Comparison of ENCODE assay signal across 1 cellular context in the genomic region with DNA sequence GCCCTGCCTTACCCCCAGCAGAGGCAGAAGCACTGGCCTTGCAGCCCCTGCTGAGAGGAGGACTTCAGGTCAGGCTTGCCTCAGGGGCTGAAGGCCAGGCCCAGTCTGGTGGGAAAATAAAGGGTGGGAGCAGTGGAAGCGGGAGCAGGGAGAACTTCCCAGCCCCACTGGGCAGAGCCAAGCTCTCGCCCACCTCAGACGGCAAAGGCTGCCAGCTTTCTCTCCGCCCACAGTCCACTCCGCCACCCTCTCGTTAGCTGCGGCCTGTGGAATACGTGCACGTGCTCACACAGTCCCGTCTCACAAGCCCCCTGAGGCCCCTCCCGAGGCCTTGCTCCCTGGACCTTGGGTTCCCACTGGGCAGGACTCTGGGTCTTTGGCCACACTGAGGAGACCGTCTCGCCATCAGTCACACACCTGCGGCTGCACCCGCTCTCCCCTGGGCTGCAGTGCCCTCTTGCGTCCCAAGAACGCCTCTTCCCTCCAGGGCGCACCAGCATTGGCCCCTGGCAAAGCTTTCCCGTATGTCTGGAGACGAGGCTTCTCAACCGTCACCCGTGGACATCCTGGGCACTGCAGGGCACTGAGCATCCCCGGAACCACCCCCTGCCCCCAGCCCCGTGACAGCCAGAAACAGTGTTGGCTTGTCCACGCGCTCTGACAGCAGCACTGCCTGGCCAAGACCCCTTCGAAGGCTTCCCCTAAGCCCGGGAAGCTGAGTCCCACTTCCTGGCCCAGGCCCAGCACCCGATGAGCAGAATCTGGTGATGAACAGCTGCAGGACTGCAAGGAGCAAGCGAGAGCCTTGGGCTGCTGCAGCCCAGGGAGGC.
TF ChIP-seq lines count a peak whose summit lies in the region.

No MANE protein-coding gene starts in this region.

TF ChIP-seq in HepG2, 621 proteins besides CTCF, POLR2A, EP300 and RAD21 (continued from another document and continues in another):
- TF ChIP-seq ZNF780A (CRISPR knock-in tag; IDR thresholded peaks at IDR 0.05), result no peak
- TF ChIP-seq SIX4 (CRISPR knock-in tag; IDR thresholded peaks at IDR 0.05), result 0 out of 2 replicates have a peak, but pooled peaks have one; percentile 21
- TF ChIP-seq HNRNPLL (IDR thresholded peaks at IDR 0.05; ENCODE audit: low read depth, low read length, poor library complexity, severe bottlenecking), result no peak
- no peak for TF ChIP-seq ZNF160 (CRISPR knock-in tag; IDR thresholded peaks at IDR 0.05)
- TF ChIP-seq MAFF (IDR thresholded peaks at IDR 0.05; ENCODE audit: low read depth, low read length), result no peak
- TF ChIP-seq ZNF230 (CRISPR knock-in tag; IDR thresholded peaks at IDR 0.05), result 0 out of 2 replicates have a peak, but pooled peaks have one; percentile 88
- peak; percentile 52 for TF ChIP-seq ZNF407 (CRISPR knock-in tag; IDR thresholded peaks at IDR 0.05; ENCODE audit: not compliant biosample characterization)
- no peak for TF ChIP-seq ZNF264 (CRISPR knock-in tag; IDR thresholded peaks at IDR 0.05)
- no peak for TF ChIP-seq ZNF10 (CRISPR knock-in tag; IDR thresholded peaks at IDR 0.05; ENCODE audit: borderline replicate concordance, low read depth)
- no peak for TF ChIP-seq BATF2 (CRISPR knock-in tag; IDR thresholded peaks at IDR 0.05)
- TF ChIP-seq SP2 (CRISPR knock-in tag; IDR thresholded peaks at IDR 0.05), result no peak
- TF ChIP-seq MATR3 (CRISPR knock-in tag; IDR thresholded peaks at IDR 0.05), result no peak
- TF ChIP-seq U2AF1 (optimal IDR thresholded peaks at IDR 0.05; ENCODE audit: low read depth, low read length), result no peak
- TF ChIP-seq HIC2 (CRISPR knock-in tag; IDR thresholded peaks at IDR 0.05; ENCODE audit: low read depth), result peak; percentile 96; the same call in 1 of the 2 replicates
- TF ChIP-seq ZNF317 (CRISPR knock-in tag; IDR thresholded peaks at IDR 0.05), result peak; percentile 66; the same call in 1 of the 2 replicates
- TF ChIP-seq FOXO4 (CRISPR knock-in tag; conservative IDR thresholded peaks at IDR 0.05), result no peak
- TF ChIP-seq GPN1 (CRISPR knock-in tag; IDR thresholded peaks at IDR 0.05; ENCODE audit: borderline replicate concordance), result no peak
- no peak for TF ChIP-seq ZNF136 (CRISPR knock-in tag; IDR thresholded peaks at IDR 0.05; ENCODE audit: low read depth)
- TF ChIP-seq ZNF761 (CRISPR knock-in tag; conservative IDR thresholded peaks at IDR 0.05), result 0 out of 2 replicates have a peak, but pooled peaks have one; percentile 44
- peak; percentile 92 for TF ChIP-seq ESRRA (CRISPR knock-in tag; IDR thresholded peaks at IDR 0.05; ENCODE audit: low read depth)
- peak; percentile 70 for TF ChIP-seq KLF11 (CRISPR knock-in tag; IDR thresholded peaks at IDR 0.05)
- peak; percentile 87 for TF ChIP-seq TBX2 (CRISPR knock-in tag; IDR thresholded peaks at IDR 0.05; ENCODE audit: borderline replicate concordance)
- no peak for TF ChIP-seq NPAS2 (CRISPR knock-in tag; IDR thresholded peaks at IDR 0.05; ENCODE audit: borderline replicate concordance)
- peak; percentile 77 for TF ChIP-seq KMT2B (CRISPR knock-in tag; IDR thresholded peaks at IDR 0.05)
- peak; percentile 79; the same call in 1 of the 2 replicates for TF ChIP-seq NFKB2 (CRISPR knock-in tag; IDR thresholded peaks at IDR 0.05; ENCODE audit: borderline replicate concordance)
- peak; percentile 67; the same call in 1 of the 2 replicates for TF ChIP-seq PHF20 (CRISPR knock-in tag; IDR thresholded peaks at IDR 0.05)
- TF ChIP-seq ZNF556 (CRISPR knock-in tag; IDR thresholded peaks at IDR 0.05; ENCODE audit: borderline replicate concordance), result peak; percentile 83; the same call in 1 of the 2 replicates
- peak; percentile 50; the same call in 1 of the 2 replicates for TF ChIP-seq ZBTB3 (CRISPR knock-in tag; IDR thresholded peaks at IDR 0.05; ENCODE audit: borderline replicate concordance, low read depth)
- no peak for TF ChIP-seq ZNF572 (CRISPR knock-in tag; IDR thresholded peaks at IDR 0.05)
- TF ChIP-seq RFX5 (IDR thresholded peaks at IDR 0.05; ENCODE audit: low read depth, low read length), result no peak
- TF ChIP-seq HOXA5 (CRISPR knock-in tag; IDR thresholded peaks at IDR 0.05), result no peak; the same call in 1 of the 2 replicates
- TF ChIP-seq, protein P1, sequence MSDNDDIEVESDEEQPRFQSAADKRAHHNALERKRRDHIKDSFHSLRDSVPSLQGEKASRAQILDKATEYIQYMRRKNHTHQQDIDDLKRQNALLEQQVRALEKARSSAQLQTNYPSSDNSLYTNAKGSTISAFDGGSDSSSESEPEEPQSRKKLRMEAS (IDR thresholded peaks at IDR 0.05), result peak; percentile 97
- no peak for TF ChIP-seq PLRG1 (conservative IDR thresholded peaks at IDR 0.05)
- no peak for TF ChIP-seq ZNF567 (CRISPR knock-in tag; IDR thresholded peaks at IDR 0.05; ENCODE audit: borderline replicate concordance)
- TF ChIP-seq MYC (CRISPR knock-in tag; IDR thresholded peaks at IDR 0.05; ENCODE audit: borderline replicate concordance), result peak; percentile 93
- TF ChIP-seq, protein P2, sequence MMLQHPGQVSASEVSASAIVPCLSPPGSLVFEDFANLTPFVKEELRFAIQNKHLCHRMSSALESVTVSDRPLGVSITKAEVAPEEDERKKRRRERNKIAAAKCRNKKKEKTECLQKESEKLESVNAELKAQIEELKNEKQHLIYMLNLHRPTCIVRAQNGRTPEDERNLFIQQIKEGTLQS (CRISPR knock-in tag; IDR thresholded peaks at IDR 0.05), result no peak
- peak; percentile 74; the same call in 1 of the 2 replicates for TF ChIP-seq ZNF670 (CRISPR knock-in tag; IDR thresholded peaks at IDR 0.05; ENCODE audit: borderline replicate concordance)
- no peak for TF ChIP-seq SMAD3 (CRISPR knock-in tag; IDR thresholded peaks at IDR 0.05)
- TF ChIP-seq, protein P3, sequence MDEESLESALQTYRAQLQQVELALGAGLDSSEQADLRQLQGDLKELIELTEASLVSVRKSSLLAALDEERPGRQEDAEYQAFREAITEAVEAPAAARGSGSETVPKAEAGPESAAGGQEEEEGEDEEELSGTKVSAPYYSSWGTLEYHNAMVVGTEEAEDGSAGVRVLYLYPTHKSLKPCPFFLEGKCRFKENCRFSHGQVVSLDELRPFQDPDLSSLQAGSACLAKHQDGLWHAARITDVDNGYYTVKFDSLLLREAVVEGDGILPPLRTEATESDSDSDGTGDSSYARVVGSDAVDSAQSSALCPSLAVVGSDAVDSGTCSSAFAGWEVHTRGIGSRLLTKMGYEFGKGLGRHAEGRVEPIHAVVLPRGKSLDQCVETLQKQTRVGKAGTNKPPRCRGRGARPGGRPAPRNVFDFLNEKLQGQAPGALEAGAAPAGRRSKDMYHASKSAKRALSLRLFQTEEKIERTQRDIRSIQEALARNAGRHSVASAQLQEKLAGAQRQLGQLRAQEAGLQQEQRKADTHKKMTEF (CRISPR knock-in tag; IDR thresholded peaks at IDR 0.05), result peak; percentile 58; the same call in 1 of the 2 replicates
- TF ChIP-seq TOE1 (CRISPR knock-in tag; IDR thresholded peaks at IDR 0.05), result no peak
- peak; percentile 94 for TF ChIP-seq HDAC1 (CRISPR knock-in tag; IDR thresholded peaks at IDR 0.05)
- no peak for TF ChIP-seq ZBTB42 (CRISPR knock-in tag; IDR thresholded peaks at IDR 0.05)
- TF ChIP-seq ZBTB38 (CRISPR knock-in tag; IDR thresholded peaks at IDR 0.05), result peak; percentile 92
- peak; percentile 55; the same call in 1 of the 2 replicates for TF ChIP-seq POLR2AphosphoS5 (IDR thresholded peaks at IDR 0.05; ENCODE audit: low read depth, low read length)
- no peak for TF ChIP-seq ZNF335 (CRISPR knock-in tag; IDR thresholded peaks at IDR 0.05)
- TF ChIP-seq, protein P4, sequence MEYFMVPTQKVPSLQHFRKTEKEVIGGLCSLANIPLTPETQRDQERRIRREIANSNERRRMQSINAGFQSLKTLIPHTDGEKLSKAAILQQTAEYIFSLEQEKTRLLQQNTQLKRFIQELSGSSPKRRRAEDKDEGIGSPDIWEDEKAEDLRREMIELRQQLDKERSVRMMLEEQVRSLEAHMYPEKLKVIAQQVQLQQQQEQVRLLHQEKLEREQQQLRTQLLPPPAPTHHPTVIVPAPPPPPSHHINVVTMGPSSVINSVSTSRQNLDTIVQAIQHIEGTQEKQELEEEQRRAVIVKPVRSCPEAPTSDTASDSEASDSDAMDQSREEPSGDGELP (IDR thresholded peaks at IDR 0.05; ENCODE audit: borderline replicate concordance, low read depth), result peak; percentile 55; the same call in 1 of the 2 replicates
- TF ChIP-seq ZNF224 (CRISPR knock-in tag; IDR thresholded peaks at IDR 0.05), result no peak
- no peak for TF ChIP-seq ATRX (CRISPR knock-in tag; IDR thresholded peaks at IDR 0.05; ENCODE audit: borderline replicate concordance)
- TF ChIP-seq KAT2B (IDR thresholded peaks at IDR 0.05; ENCODE audit: borderline replicate concordance, low read depth, low read length), result no peak
- TF ChIP-seq KAT7 (CRISPR knock-in tag; IDR thresholded peaks at IDR 0.05; ENCODE audit: borderline replicate concordance), result peak; percentile 77; the same call in 1 of the 2 replicates
- TF ChIP-seq SSRP1 (CRISPR knock-in tag; IDR thresholded peaks at IDR 0.05), result no peak
